In genomic region chr5:1185652-1186350, GRCh38 we compare ENCODE assay signal across 1 cellular context.
TF ChIP-seq lines count a peak whose summit lies in the region.

No MANE protein-coding gene starts in this region.

TF ChIP-seq in HepG2, 621 proteins besides CTCF, POLR2A, EP300 and RAD21 (continued from another document and continues in another):
- TF ChIP-seq CENPX (CRISPR knock-in tag; IDR thresholded peaks at IDR 0.05): no peak
- TF ChIP-seq PATZ1 (CRISPR knock-in tag; IDR thresholded peaks at IDR 0.05): peak; percentile 84
- peak; percentile 56; the same call in 1 of the 2 replicates for TF ChIP-seq ZNF766 (CRISPR knock-in tag; IDR thresholded peaks at IDR 0.05; ENCODE audit: borderline replicate concordance)
- TF ChIP-seq NFE2 (CRISPR knock-in tag; IDR thresholded peaks at IDR 0.05): no peak
- no peak for TF ChIP-seq KAT2B (IDR thresholded peaks at IDR 0.05; ENCODE audit: borderline replicate concordance, low read depth, low read length)
- peak; percentile 77; the same call in 1 of the 2 replicates for TF ChIP-seq CSRNP1 (CRISPR knock-in tag; IDR thresholded peaks at IDR 0.05)
- peak; percentile 76 for TF ChIP-seq ZNF441 (CRISPR knock-in tag; IDR thresholded peaks at IDR 0.05; ENCODE audit: borderline replicate concordance)
- 0 out of 2 replicates have a peak, but pooled peaks have one; percentile 10 for TF ChIP-seq HNF1B (CRISPR knock-in tag; IDR thresholded peaks at IDR 0.05)
- TF ChIP-seq MTA1 (CRISPR knock-in tag; IDR thresholded peaks at IDR 0.05; ENCODE audit: borderline replicate concordance): peak; percentile 65; the same call in 1 of the 2 replicates
- peak; percentile 24; the same call in 1 of the 2 replicates for TF ChIP-seq HOXD1 (CRISPR knock-in tag; IDR thresholded peaks at IDR 0.05)
- TF ChIP-seq PHF21A (CRISPR knock-in tag; IDR thresholded peaks at IDR 0.05): peak; percentile 97
- TF ChIP-seq NR3C1 (CRISPR knock-in tag; IDR thresholded peaks at IDR 0.05): no peak
- TF ChIP-seq ZSCAN20 (CRISPR knock-in tag; IDR thresholded peaks at IDR 0.05; ENCODE audit: borderline replicate concordance): no peak
- peak; percentile 88; the same call in 1 of the 2 replicates for TF ChIP-seq RXRA (CRISPR knock-in tag; IDR thresholded peaks at IDR 0.05)
- peak; percentile 82; the same call in 1 of the 2 replicates for TF ChIP-seq ZBTB7B (CRISPR knock-in tag; IDR thresholded peaks at IDR 0.05)
- TF ChIP-seq ZKSCAN8 (CRISPR knock-in tag; IDR thresholded peaks at IDR 0.05; ENCODE audit: borderline replicate concordance): peak; percentile 35; the same call in 1 of the 2 replicates
- peak; percentile 87 for TF ChIP-seq HDAC2 (CRISPR knock-in tag; IDR thresholded peaks at IDR 0.05)
- TF ChIP-seq ZFX (CRISPR knock-in tag; IDR thresholded peaks at IDR 0.05; ENCODE audit: low read depth): peak; percentile 86
- TF ChIP-seq SALL2 (CRISPR knock-in tag; IDR thresholded peaks at IDR 0.05): 0 out of 2 replicates have a peak, but pooled peaks have one; percentile 39
- 0 out of 2 replicates have a peak, but pooled peaks have one; percentile 25 for TF ChIP-seq ZNF639 (CRISPR knock-in tag; conservative IDR thresholded peaks at IDR 0.05)
- no peak for TF ChIP-seq ZBTB40 (IDR thresholded peaks at IDR 0.05)
- 0 out of 2 replicates have a peak, but pooled peaks have one; percentile 14 for TF ChIP-seq ZBTB40 (CRISPR knock-in tag; IDR thresholded peaks at IDR 0.05)
- no peak for TF ChIP-seq KDM5B (CRISPR knock-in tag; IDR thresholded peaks at IDR 0.05; ENCODE audit: borderline replicate concordance)
- TF ChIP-seq ZNF326 (CRISPR knock-in tag; IDR thresholded peaks at IDR 0.05; ENCODE audit: borderline replicate concordance): no peak
- no peak for TF ChIP-seq ZNF569 (CRISPR knock-in tag; IDR thresholded peaks at IDR 0.05; ENCODE audit: borderline replicate concordance)
- peak; percentile 85 for TF ChIP-seq TBX2 (CRISPR knock-in tag; IDR thresholded peaks at IDR 0.05; ENCODE audit: borderline replicate concordance)
- 0 out of 2 replicates have a peak, but pooled peaks have one; percentile 50 for TF ChIP-seq AHR (CRISPR knock-in tag; IDR thresholded peaks at IDR 0.05)
- TF ChIP-seq ARID5B (CRISPR knock-in tag; IDR thresholded peaks at IDR 0.05): peak; percentile 58
- no peak for TF ChIP-seq ZNF850 (CRISPR knock-in tag; conservative IDR thresholded peaks at IDR 0.05)
- TF ChIP-seq ZSCAN9 (CRISPR knock-in tag; IDR thresholded peaks at IDR 0.05; ENCODE audit: borderline replicate concordance): 0 out of 2 replicates have a peak, but pooled peaks have one; percentile 38
- no peak for TF ChIP-seq SOX6 (IDR thresholded peaks at IDR 0.05)
- peak; percentile 75 for TF ChIP-seq SOX6 (CRISPR knock-in tag; IDR thresholded peaks at IDR 0.05)
- TF ChIP-seq YEATS4 (CRISPR knock-in tag; IDR thresholded peaks at IDR 0.05; ENCODE audit: borderline replicate concordance): peak; percentile 42; the same call in 1 of the 2 replicates
- peak; percentile 55; the same call in 1 of the 2 replicates for TF ChIP-seq ZNF503 (CRISPR knock-in tag; IDR thresholded peaks at IDR 0.05)
- no peak for TF ChIP-seq DNMT3B (CRISPR knock-in tag; conservative IDR thresholded peaks at IDR 0.05)
- peak; percentile 71; the same call in 1 of the 2 replicates for TF ChIP-seq IRF2 (CRISPR knock-in tag; IDR thresholded peaks at IDR 0.05)
- TF ChIP-seq ZNF292 (CRISPR knock-in tag; IDR thresholded peaks at IDR 0.05; ENCODE audit: borderline replicate concordance, low read depth): peak; percentile 95; the same call in 1 of the 2 replicates
- TF ChIP-seq ZFP82 (CRISPR knock-in tag; IDR thresholded peaks at IDR 0.05; ENCODE audit: borderline replicate concordance): no peak
- peak; percentile 78; the same call in 1 of the 2 replicates for TF ChIP-seq ZNF431 (CRISPR knock-in tag; IDR thresholded peaks at IDR 0.05; ENCODE audit: borderline replicate concordance, low read depth)
